14 cellular contexts compared by ENCODE assay signal in the genomic region with DNA sequence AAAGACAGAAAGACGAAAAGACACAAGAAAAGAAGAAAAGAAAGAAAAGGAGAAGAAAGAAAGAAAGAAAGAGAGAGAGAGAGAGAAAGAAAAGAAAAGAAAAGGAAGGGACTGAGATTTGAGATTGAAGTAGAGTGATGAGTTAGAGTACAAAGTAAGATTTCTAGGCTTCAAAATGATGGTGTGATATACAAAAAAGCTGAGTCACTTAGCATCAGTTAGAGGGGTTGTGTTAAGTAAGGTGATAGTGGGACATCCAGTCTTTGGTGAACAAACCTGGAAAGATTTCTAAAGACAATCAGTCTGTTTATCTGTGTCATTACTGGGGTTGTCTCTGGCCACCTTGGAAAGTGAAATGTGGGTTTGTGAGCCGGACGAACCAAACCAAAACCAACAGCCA. TPM values are rescaled to one million over a fixed set of nuclear protein-coding genes. Genes with fewer than 3 reads are reported as not detected.
A peak's percentile ranks its signal among the peaks of the same experiment; 100 is the strongest.
DNase-seq lines count a peak whose midpoint lies in the region; ATAC-seq and TF ChIP-seq lines count a peak whose summit lies in the region.
"Had no signal": no experiment of that assay in that cellular context is flagged by ENCODE, and none has a peak within 500 bp of the region (broad histone marks: within the 10 kb centered on the region; RNA-seq: fewer than 3 reads in every experiment).

No MANE protein-coding gene starts in this region.

- H3K9me3 ChIP-seq in GM23248 (ENCODE audit: low read depth) (no peaks in the 10 kb centered on the region), HEK293 (ENCODE audit: control insufficient read depth, insufficient read depth, low read depth, low read length) (no peaks in the 10 kb centered on the region), SK-N-MC (ENCODE audit: low read depth, low read length) (no peaks in the 10 kb centered on the region), fibroblast of lung (ENCODE audit: control insufficient read depth, insufficient read depth, low read depth, low read length) (no peaks in the 10 kb centered on the region)

- H3K9ac ChIP-seq in GM23248 (no peak overlapping the region), SK-N-MC (ENCODE audit: insufficient read length) (no peak overlapping the region), fibroblast of lung (ENCODE audit: insufficient read depth, low read length) (no peak overlapping the region)

- peaks cover 3% of the 10 kb centered on the region for H3K27me3 Mint-ChIP-seq in glutamatergic neuron (ENCODE audit: unreplicated experiment)

- POLR2A ChIA-PET in HEK293 (lab: Yijun Ruan, JAX), result interaction anchor here (0.5 kb wide), 1 partner anchor 49 kb away, joined by 3 read pairs; no protein-coding TSS in a partner anchor

- H2AFZ ChIP-seq in GM23248 (0 out of 2 replicates have a peak overlapping the region, but pooled peaks have one; percentile 6), fibroblast of lung (ENCODE audit: low read length) (no peak overlapping the region)

- H4K20me1 ChIP-seq in GM23248 (ENCODE audit: insufficient read depth), result no peaks in the 10 kb centered on the region
- no peaks in the 10 kb centered on the region for H4K20me1 ChIP-seq in fibroblast of lung (ENCODE audit: control insufficient read depth, extremely low read depth, insufficient read depth, low read length)

- CTCF ChIA-PET in HEK293 (lab: Yijun Ruan, JAX), result interaction anchor here (0.7 to 0.9 kb wide), 2 partner anchors 36 to 61 kb away, joined by 3 read pairs; no protein-coding TSS in a partner anchor

- ATAC-seq in GM18867 (IDR thresholded peaks at IDR 0.05; ENCODE audit: unreplicated experiment), result no peak
- ATAC-seq: CD8-positive, alpha-beta T cell; HCT116 had no signal

- no peak overlapping the region for H3K27ac ChIP-seq in GM23248
- no peak overlapping the region for H3K27ac ChIP-seq in HEK293 (ENCODE audit: extremely low read depth, low read depth, low read length)
- peak overlapping the region; percentile 97 for H3K27ac ChIP-seq in SK-N-MC
- peak overlapping the region; percentile 57 for H3K27ac ChIP-seq in fibroblast of lung (ENCODE audit: insufficient read depth, low read length)

- no peaks in the 10 kb centered on the region for H3K36me3 ChIP-seq in GM23248 (ENCODE audit: low read depth)
- H3K36me3 ChIP-seq in HEK293 (ENCODE audit: control insufficient read depth in 2 of 2, insufficient read depth in 1 of 2, low read length in 2 of 2), result no peaks in the 10 kb centered on the region
- H3K36me3 ChIP-seq in SK-N-MC (ENCODE audit: insufficient read depth, low read length), result no peaks in the 10 kb centered on the region
- H3K36me3 ChIP-seq in fibroblast of lung (ENCODE audit: control insufficient read depth, insufficient read depth, low read length), result no peaks in the 10 kb centered on the region

- WGBS in GM23248 (ENCODE audit: low coverage in 1 of 2, low lambda C conversion rate in 2 of 2, missing lambda C conversion rate in 2 of 2), 2 experiments, result 91 to 93% methylated on average over 3 of the region's 3 CpGs

- H3K9me3 Mint-ChIP-seq in glutamatergic neuron (ENCODE audit: unreplicated experiment), result peaks cover 2% of the 10 kb centered on the region
- H3K9me3 Mint-ChIP-seq: CD8-positive, alpha-beta T cell had no signal

- H3K27ac Mint-ChIP-seq in glutamatergic neuron (ENCODE audit: unreplicated experiment), result no peak overlapping the region
- H3K27ac Mint-ChIP-seq: CD14-positive monocyte; CD8-positive, alpha-beta T cell had no signal

- H3K4me1 Mint-ChIP-seq in glutamatergic neuron (ENCODE audit: low read depth, unreplicated experiment), result peaks cover 4% of the 10 kb centered on the region
- H3K4me1 Mint-ChIP-seq: CD14-positive monocyte had no signal

- H3K4me2 ChIP-seq in GM23248 (ENCODE audit: unreplicated experiment) (no peak overlapping the region), fibroblast of lung (ENCODE audit: extremely low read depth, insufficient read depth, low read length) (no peak overlapping the region)

- H3K4me3 Mint-ChIP-seq in glutamatergic neuron (ENCODE audit: unreplicated experiment), result no peak overlapping the region
- H3K4me3 Mint-ChIP-seq: CD14-positive monocyte; CD8-positive, alpha-beta T cell had no signal

- TF ChIP-seq CTCF in HEK293 (tag by site-specific recombination; IDR thresholded peaks at IDR 0.05) (no peak), fibroblast of lung (conservative IDR thresholded peaks at IDR 0.05 in 1 of 2, IDR thresholded peaks at IDR 0.05 in 1 of 2; ENCODE audit: low read depth in 1 of 2, low read length in 2 of 2) (no peak), GM10266 (IDR thresholded peaks at IDR 0.05; ENCODE audit: control insufficient read depth, insufficient read depth, low read depth, missing control alignments) (no peak), glutamatergic neuron (IDR thresholded peaks at IDR 0.05; ENCODE audit: partially characterized antibody, unreplicated experiment) (no peak)

- H3K27me3 ChIP-seq in GM23248 (replicated peaks; ENCODE audit: insufficient read depth) (no peaks in the 10 kb centered on the region), fibroblast of lung (ENCODE audit: control insufficient read depth, insufficient read depth, low read length) (no peaks in the 10 kb centered on the region)

- in situ Hi-C loops in GM23248 (cut with MboI), result no loop called here

- H3K4me1 ChIP-seq in GM23248 (ENCODE audit: insufficient read depth) (peaks cover 16% of the 10 kb centered on the region), HEK293 (ENCODE audit: control insufficient read depth, insufficient read depth, low read length) (no peaks in the 10 kb centered on the region; the same call in 1 of the 2 replicates), fibroblast of lung (ENCODE audit: control insufficient read depth, extremely low read depth, insufficient read depth, low read length) (peaks cover 17% of the 10 kb centered on the region)

- H3K9me2 ChIP-seq in GM23248 (ENCODE audit: insufficient read depth), result no peaks in the 10 kb centered on the region

- H3F3A ChIP-seq in GM23248 (ENCODE audit: insufficient read depth), result peaks cover 11% of the 10 kb centered on the region

- no peaks in the 10 kb centered on the region for H3K36me3 Mint-ChIP-seq in glutamatergic neuron (ENCODE audit: unreplicated experiment)
- H3K36me3 Mint-ChIP-seq: CD14-positive monocyte; CD8-positive, alpha-beta T cell had no signal

- no peak for DNase-seq in GM23248
- DNase-seq in SK-N-MC (ENCODE audit: low read depth, low spot score), result no peak
- DNase-seq in fibroblast of lung (ENCODE audit: low read depth in 2 of 2), result no peak
- no peak for DNase-seq in GM10266 (ENCODE audit: extremely low spot score)
- DNase-seq in glutamatergic neuron, result no peak
- DNase-seq: CD8-positive, alpha-beta T cell; COR-L47; DND-41; GDM1 had no signal

- H3K4me3 ChIP-seq in GM23248 (no peak overlapping the region), HEK293 (ENCODE audit: low read depth, low read length) (no peak overlapping the region), SK-N-MC (no peak overlapping the region), fibroblast of lung (replicated peaks in 1 of 4; ENCODE audit: control extremely low read depth in 1 of 4, insufficient read depth in 1 of 4, low read depth in 3 of 4, low read length in 4 of 4) (no peak overlapping the region)

- H3K79me2 ChIP-seq in GM23248 (ENCODE audit: insufficient read depth) (no peaks in the 10 kb centered on the region), fibroblast of lung (ENCODE audit: control insufficient read depth, insufficient read depth, low read length) (no peaks in the 10 kb centered on the region)

TF ChIP-seq in HEK293, 187 proteins besides CTCF, POLR2A, EP300 and RAD21:
- 0 out of 2 replicates have a peak, but pooled peaks have one; percentile 33 for TF ChIP-seq ZNF366 (tag by site-specific recombination; conservative IDR thresholded peaks at IDR 0.05)
- TF ChIP-seq ZNF10 (tag by site-specific recombination; IDR thresholded peaks at IDR 0.05), result no peak

RNA-seq across cellular contexts. Expression of a gene that starts 13.5 kb away (rescaled TPM):
- total RNA-seq in GM23248 (2014; rRNA removed; shearing (Covaris generic)), result not detected in 2 replicates
- not detected in 2 replicates for polyA plus RNA-seq in GM23248 (2016; fragmentation: Nextera tagmentation; extraction: Ambion mirVana)
- 0.51 and 0.66 TPM in 2 replicates for total RNA-seq in fibroblast of lung
- polyA plus RNA-seq in fibroblast of lung, result not detected in 2 replicates
- polyA plus RNA-seq in fibroblast of lung (2012), result not detected in 2 replicates
- not detected in 2 replicates for polyA minus RNA-seq in fibroblast of lung (ENCODE audit: low replicate concordance)
- total RNA-seq in glutamatergic neuron (ENCODE audit: unreplicated experiment), result not detected
- total RNA-seq: CD8-positive, alpha-beta T cell; HT-29 had no signal
- polyA plus RNA-seq: CD14-positive monocyte had no signal

RNA-seq across cellular contexts. Expression of a gene that starts 56.5 kb away (rescaled TPM):
- total RNA-seq in GM23248 (2014; rRNA removed; shearing (Covaris generic)), result 0.65 TPM in 1 of 2 replicates, not detected in the other
- 0.44 TPM in 1 of 2 replicates, not detected in the other for polyA plus RNA-seq in GM23248 (2016; fragmentation: Nextera tagmentation; extraction: Ambion mirVana)
- 2.8 and 6.3 TPM in 2 replicates for total RNA-seq in fibroblast of lung
- 0.98 and 1.5 TPM in 2 replicates for polyA plus RNA-seq in fibroblast of lung
- 0.84 and 1.2 TPM in 2 replicates for polyA plus RNA-seq in fibroblast of lung (2012)
- polyA minus RNA-seq in fibroblast of lung (ENCODE audit: low replicate concordance), result not detected in 2 replicates
- not detected for total RNA-seq in glutamatergic neuron (ENCODE audit: unreplicated experiment)
- total RNA-seq: CD8-positive, alpha-beta T cell had no signal

Comparison
In these comparisons a context has a peak if more than half of its experiments do, and no peak if none do; other contexts are left out.
1. H3K27ac ChIP-seq: peak in SK-N-MC (single experiment) and fibroblast of lung (single experiment); none in GM23248 (single experiment) and HEK293 (single experiment).